26 cellular contexts compared by ENCODE assay signal in genomic region chr16:89042711-89043551, GRCh38.
"Had no signal": no experiment of that assay in that cellular context is flagged by ENCODE, and none has a peak within 500 bp of the region (broad histone marks: within the 10 kb centered on the region; RNA-seq: fewer than 3 reads in every experiment).

No MANE protein-coding gene starts in this region.

- H3K4me3 Mint-ChIP-seq: activated B cell treated with CpG ODN at 0.5 μM for 24 hours; activated CD4-positive, alpha-beta T cell treated with anti-CD3 and anti-CD28 coated beads for 36 hours; activated naive CD4-positive, alpha-beta T cell treated with anti-CD3 and anti-CD28 coated beads for 36 hours; activated naive CD8-positive, alpha-beta T cell treated with anti-CD3 and anti-CD28 coated beads, Interleukin-2, amount 10 ng/mL, durations not matched to agents 7 days and 5 days; neural crest cell; stimulated activated naive B cell treated with anti-CD40 and anti-IgM and Interleukin-4, amounts not matched to agents 10 μg/mL and 1 μg/mL and 100 μg/mL, for 72 hours; T-helper 17 cell had no signal

- H3K27ac Mint-ChIP-seq: activated B cell treated with CpG ODN at 0.5 μM for 24 hours; activated CD4-positive, alpha-beta T cell treated with anti-CD3 and anti-CD28 coated beads for 36 hours; activated naive CD4-positive, alpha-beta T cell treated with anti-CD3 and anti-CD28 coated beads for 36 hours; activated naive CD8-positive, alpha-beta T cell treated with anti-CD3 and anti-CD28 coated beads, Interleukin-2, amount 10 ng/mL, durations not matched to agents 7 days and 5 days; stimulated activated naive B cell treated with anti-CD40 and anti-IgM and Interleukin-4, amounts not matched to agents 10 μg/mL and 1 μg/mL and 100 μg/mL, for 72 hours; T-helper 17 cell had no signal

- H3K27me3 ChIP-seq: body of pancreas, right lobe of liver, uterus had no signal

- H3K4me1 Mint-ChIP-seq: activated CD4-positive, alpha-beta T cell treated with anti-CD3 and anti-CD28 coated beads for 36 hours; activated naive CD8-positive, alpha-beta T cell treated with anti-CD3 and anti-CD28 coated beads, Interleukin-2, amount 10 ng/mL, durations not matched to agents 7 days and 5 days; T-helper 17 cell had no signal

- H3K9me3 ChIP-seq: body of pancreas, mucosa of descending colon, right lobe of liver, uterus had no signal

- H3K27ac ChIP-seq: body of pancreas, right lobe of liver, skin epidermis, uterus had no signal

- H3K36me3 Mint-ChIP-seq: activated naive CD8-positive, alpha-beta T cell treated with anti-CD3 and anti-CD28 coated beads, Interleukin-2, amount 10 ng/mL, durations not matched to agents 7 days and 5 days had no signal

- H3K27me3 Mint-ChIP-seq: activated CD4-positive, alpha-beta T cell treated with anti-CD3 and anti-CD28 coated beads for 36 hours; activated naive CD8-positive, alpha-beta T cell treated with anti-CD3 and anti-CD28 coated beads, Interleukin-2, amount 10 ng/mL, durations not matched to agents 7 days and 5 days; T-helper 17 cell had no signal

- DNase-seq: activated B cell treated with CpG ODN at 0.5 μM for 24 hours; activated CD4-positive, alpha-beta T cell treated with anti-CD3 and anti-CD28 coated beads for 36 hours; activated CD4-positive, alpha-beta T cell treated with anti-CD3 and anti-CD28 coated beads, Interleukin-2, amount 50 U/mL, for 4 hours; activated CD8-positive, alpha-beta memory T cell treated with anti-CD3 and anti-CD28 coated beads, Interleukin-2, amount 50 U/mL, for 48 hours; activated naive CD4-positive, alpha-beta T cell treated with anti-CD3 and anti-CD28 coated beads for 36 hours; activated naive CD8-positive, alpha-beta T cell treated with anti-CD3 and anti-CD28 coated beads, Interleukin-2, amount 10 ng/mL, durations not matched to agents 7 days and 5 days; activated T-cell treated with anti-CD3 and anti-CD28 coated beads, Interleukin-2, amount 50 U/mL, for 48 hours; amniotic stem cell; body of pancreas; central memory CD4-positive, alpha-beta T cell; effector memory CD4-positive, alpha-beta T cell; foreskin melanocyte; hippocampal formation; mesendoderm; stimulated activated CD4-positive, alpha-beta T cell treated with anti-CD3 and anti-CD28 coated beads, Interleukin-2, amount 100 ng/mL, for 24 hours; stimulated activated CD8-positive, alpha-beta memory T cell treated with anti-CD3 and anti-CD28 coated beads, Interleukin-4, amount 100 ng/mL, for 48 hours; stimulated activated naive B cell treated with anti-CD40 and anti-IgM and Interleukin-4, amounts not matched to agents 10 μg/mL and 1 μg/mL and 100 μg/mL, for 72 hours; SW 1271; T-helper 17 cell; trophoblast cell; uterus had no signal

- H3K4me3 ChIP-seq: body of pancreas, mucosa of descending colon, right lobe of liver, skin epidermis, uterus had no signal

- H3K4me1 ChIP-seq: body of pancreas, right lobe of liver, uterus had no signal

- H3K36me3 ChIP-seq: right lobe of liver, uterus had no signal

- H3K9me3 Mint-ChIP-seq: activated naive CD4-positive, alpha-beta T cell treated with anti-CD3 and anti-CD28 coated beads for 36 hours had no signal

- ATAC-seq: activated CD4-positive, alpha-beta T cell treated with anti-CD3 and anti-CD28 coated beads for 36 hours; body of pancreas; esophagus mucosa; mucosa of descending colon; right lobe of liver; stimulated activated naive B cell treated with anti-CD40 and anti-IgM and Interleukin-4, amounts not matched to agents 10 μg/mL and 1 μg/mL and 100 μg/mL, for 72 hours; T-helper 17 cell had no signal
